In genomic region chrX:123217728-123218127, GRCh38 we compare ENCODE assay signal across 15 cellular contexts. TPM values are rescaled to one million over a fixed set of nuclear protein-coding genes. Genes with fewer than 3 reads are reported as not detected.
DNase-seq lines count a peak whose midpoint lies in the region; ATAC-seq, FAIRE-seq and TF ChIP-seq lines count a peak whose summit lies in the region.
"Had no signal": no experiment of that assay in that cellular context is flagged by ENCODE, and none has a peak within 500 bp of the region (broad histone marks: within the 10 kb centered on the region; RNA-seq: fewer than 3 reads in every experiment).

No MANE protein-coding gene starts in this region.

- no peak for TF ChIP-seq CTCF in Loucy (conservative IDR thresholded peaks at IDR 0.05; ENCODE audit: low read length)
- no peak for TF ChIP-seq CTCF in K562 (IDR thresholded peaks at IDR 0.05 in 2 of 3, conservative IDR thresholded peaks at IDR 0.05 in 1 of 3; ENCODE audit: insufficient read depth in 2 of 3, low read depth in 1 of 3, low read length in 3 of 3)

- H3K27ac ChIP-seq in right cardiac atrium (ENCODE audit: low read length) (peak overlapping the region; percentile 77), K562 (ENCODE audit: extremely low read depth, low read depth, low read length) (peak overlapping the region; percentile 88)
- H3K27ac ChIP-seq: BLaER1 had no signal

- H4K20me1 ChIP-seq in Loucy (ENCODE audit: insufficient read depth, low read length, poor library complexity, severe bottlenecking): no peaks in the 10 kb centered on the region
- H4K20me1 ChIP-seq in K562 (replicated peaks; ENCODE audit: control insufficient read depth, insufficient read depth, low read length): no peaks in the 10 kb centered on the region

- in situ Hi-C loops in K562 (cut with MboI): no loop called here

- H3K4me2 ChIP-seq in Loucy (ENCODE audit: low read depth, low read length, poor library complexity, severe bottlenecking): peak overlapping the region; percentile 27
- peak overlapping the region; percentile 70 for H3K4me2 ChIP-seq in K562 (ENCODE audit: insufficient read depth, low read length)
- H3K4me2 ChIP-seq: BLaER1 had no signal

- no peak for FAIRE-seq in K562 (lab: Jason Lieb, UNC)
- FAIRE-seq: GM12892, H54 had no signal

- H3K4me1 ChIP-seq in right cardiac atrium (ENCODE audit: control insufficient read depth, insufficient read depth, low read length) (peaks cover 6% of the 10 kb centered on the region), Loucy (ENCODE audit: insufficient read depth, low read length, poor library complexity, severe bottlenecking) (no peaks in the 10 kb centered on the region), K562 (replicated peaks in 1 of 2; ENCODE audit: control insufficient read depth in 2 of 2, insufficient read depth in 2 of 2, low read length in 2 of 2) (peaks cover 7 to 36% of the 10 kb centered on the region in 2 experiments)
- H3K4me1 ChIP-seq: BLaER1, Caco-2 had no signal

- H3K27me3 ChIP-seq in right cardiac atrium (ENCODE audit: control insufficient read depth, insufficient read depth) (no peaks in the 10 kb centered on the region), Loucy (ENCODE audit: insufficient read depth, low read length, poor library complexity, severe bottlenecking) (no peaks in the 10 kb centered on the region), K562 (ENCODE audit: control insufficient read depth in 2 of 2, insufficient read depth in 2 of 2, low read length in 2 of 2) (no peaks in the 10 kb centered on the region)

- H3K9me3 ChIP-seq in right cardiac atrium (ENCODE audit: control insufficient read depth, low read length) (no peaks in the 10 kb centered on the region), Loucy (ENCODE audit: insufficient read depth, low read depth, low read length) (no peaks in the 10 kb centered on the region), K562 (replicated peaks; ENCODE audit: control insufficient read depth, insufficient read depth, low read depth, low read length) (no peaks in the 10 kb centered on the region)
- H3K9me3 ChIP-seq: BLaER1, Caco-2 had no signal

- CTCF ChIA-PET in K562 (lab: Yijun Ruan, JAX; ENCODE audit: low intra/inter-chr PET ratio): no interaction called here

- H3K4me3 ChIP-seq in right cardiac atrium (ENCODE audit: low read length) (no peak overlapping the region), Loucy (ENCODE audit: low read length, poor library complexity, severe bottlenecking) (no peak overlapping the region), K562 (no peak overlapping the region)
- H3K4me3 ChIP-seq: BLaER1 had no signal

- no peaks in the 10 kb centered on the region for H3K9me2 ChIP-seq in Loucy (replicated peaks; ENCODE audit: low read depth, low read length)

- POLR2A ChIA-PET in K562 (lab: Yijun Ruan, JAX): interaction anchor here (0.8 to 1.6 kb wide), 4 partner anchors 10 to 22 kb away, joined by 3 to 7 read pairs (median 4); no protein-coding TSS in a partner anchor

- TF ChIP-seq POLR2A in K562 (conservative IDR thresholded peaks at IDR 0.05): no peak

- no peak for TF ChIP-seq RAD21 in K562 (CRISPR knock-in tag; conservative IDR thresholded peaks at IDR 0.05 in 1 of 2, IDR thresholded peaks at IDR 0.05 in 1 of 2)

- H3K9ac ChIP-seq in Loucy (ENCODE audit: low read depth, low read length, poor library complexity, severe bottlenecking): no peak overlapping the region
- H3K9ac ChIP-seq in K562 (ENCODE audit: insufficient read depth in 1 of 2, low read depth in 2 of 2, low read length in 2 of 2): 0 out of 4 replicates have a peak overlapping the region, but pooled peaks of 1 of the 2 experiments have one; percentile 46
- H3K9ac ChIP-seq: BLaER1 had no signal

- peak; percentile 51; the same call in 1 of the 2 replicates for TF ChIP-seq EP300 in K562 (IDR thresholded peaks at IDR 0.05; ENCODE audit: low read length)

- H3K9me1 ChIP-seq in K562 (ENCODE audit: control insufficient read depth, insufficient read depth, low read length): no peaks in the 10 kb centered on the region

- ATAC-seq in right cardiac atrium (no peak), K562 (no peak), HG03342 (IDR thresholded peaks at IDR 0.05; ENCODE audit: unreplicated experiment) (no peak), GM21717 (IDR thresholded peaks at IDR 0.05; ENCODE audit: unreplicated experiment) (no peak)
- ATAC-seq: HCT116 had no signal

- H3K79me2 ChIP-seq in Loucy (ENCODE audit: insufficient read depth, low read length): no peaks in the 10 kb centered on the region
- no peaks in the 10 kb centered on the region for H3K79me2 ChIP-seq in K562 (ENCODE audit: control insufficient read depth, insufficient read depth, low read length)

- intact Hi-C loops in right cardiac atrium (cut with DNase I) (no loop called here), cardiac septum (cut with DNase I) (no loop called here), K562 (cut with micrococcal nuclease) (no loop called here)

- H3K36me3 ChIP-seq in Loucy (ENCODE audit: insufficient read depth, low read length) (no peaks in the 10 kb centered on the region), K562 (ENCODE audit: control insufficient read depth, insufficient read depth, low read length) (no peaks in the 10 kb centered on the region)
- H3K36me3 ChIP-seq: BLaER1 had no signal

- H2AFZ ChIP-seq in Loucy (ENCODE audit: low read length): no peak overlapping the region
- H2AFZ ChIP-seq in K562 (ENCODE audit: low read depth, low read length): peak overlapping the region; percentile 66; the same call in 1 of the 2 replicates

- no peaks in the 10 kb centered on the region for H3F3A ChIP-seq in Loucy (ENCODE audit: low read depth)

- WGBS in right cardiac atrium: 74% methylated on average over 2 of the region's 2 CpGs
- WGBS in K562 (ENCODE audit: insufficient coverage, low coverage, missing lambda C conversion rate): 0% methylated on average over 2 of the region's 2 CpGs

- no TSS peak for BruUV-seq in K562 (replicated peaks; lab: Mats Ljungman, UMichigan)

- DNase-seq in right cardiac atrium (no peak), cardiac septum (ENCODE audit: low spot score) (no peak), K562 (ENCODE audit: extremely low read depth in 1 of 4, low spot score in 3 of 4) (peak in 1 of 4 experiments; percentile 6)
- DNase-seq: AML-193; Caco-2; CD8-positive, alpha-beta memory T cell; DND-41; GDM1 had no signal

TF ChIP-seq in K562, 482 proteins besides CTCF, POLR2A, EP300 and RAD21:
- TF ChIP-seq CBFA2T2 (conservative IDR thresholded peaks at IDR 0.05) (peak; percentile 52), TEAD4 (IDR thresholded peaks at IDR 0.05; ENCODE audit: low read length) (peak; percentile 57; the same call in 1 of the 2 replicates), TEAD4 (CRISPR knock-in tag; IDR thresholded peaks at IDR 0.05; ENCODE audit: borderline replicate concordance) (no peak), TBL1XR1 (IDR thresholded peaks at IDR 0.05; ENCODE audit: low read length in 2 of 2) (0 out of 4 replicates have a peak, but pooled peaks of 1 of the 2 experiments have one; percentile 31), TAL1 (IDR thresholded peaks at IDR 0.05) (peak; percentile 38; the same call in 1 of the 2 replicates), CBFA2T3 (IDR thresholded peaks at IDR 0.05) (peak; percentile 67), NFIC (IDR thresholded peaks at IDR 0.05) (peak; percentile 59), ARID1B (IDR thresholded peaks at IDR 0.05) (peak; percentile 49), SP1 (CRISPR knock-in tag; IDR thresholded peaks at IDR 0.05) (no peak), CHD1 (IDR thresholded peaks at IDR 0.05; ENCODE audit: low read length) (no peak)

RNA-seq across cellular contexts. Expression of gene GRIA3, which starts 33.6 kb away (rescaled TPM):
- total RNA-seq in right cardiac atrium (1 to 10 TPM; 3.1 to 5.4 (median 4.6) TPM), cardiac septum (14.2 TPM), K562 (2014; rRNA removed) (not detected in 2 replicates), K562 (2014; rRNA removed; fragmentation: Illumina TruSeq; extraction: Trizol) (not detected in 2 replicates), K562 (2015; rRNA removed; fragmentation: Illumina TruSeq; extraction: Trizol) (not detected in 2 replicates), K562 (2021) (not detected in 2 replicates)
- polyA plus RNA-seq in right cardiac atrium (1.6 TPM), K562 (2011; rRNA removed) (not detected in 2 replicates), K562 (2014; fragmentation: Illumina TruSeq; extraction: Trizol) (not detected in 2 replicates), K562 (2014; fragmentation: Nextera tagmentation; extraction: Ambion mirVana) (under 1 TPM in 1 of 2 experiments, not detected in 1; 0.10 TPM), K562 (2014; rRNA removed) (not detected in 2 replicates)
- not detected in 2 replicates for total RNA-seq in K562 (2011; cell fraction: chromatin; rRNA removed; ENCODE audit: low replicate concordance)
- total RNA-seq in K562 (2011; cell fraction: nucleolus; rRNA removed): not detected in 2 replicates
- total RNA-seq in K562 (2011; cell fraction: nucleoplasm; rRNA removed): not detected in 2 replicates
- not detected in 2 replicates for polyA plus RNA-seq in K562 (2011; cell fraction: cytosol; rRNA removed)
- polyA plus RNA-seq in K562 (2011; cell fraction: nucleus; rRNA removed): not detected in 2 replicates
- polyA plus RNA-seq in K562 (2012): 0.03 and 0.12 TPM in 2 replicates
- polyA minus RNA-seq in K562 (2011; rRNA and poly(A)+ RNA removed): not detected in 2 replicates
- not detected in 2 replicates for polyA minus RNA-seq in K562 (2011; cell fraction: cytosol; rRNA and poly(A)+ RNA removed)
- not detected in 2 replicates for polyA minus RNA-seq in K562 (2011; cell fraction: nucleus; rRNA and poly(A)+ RNA removed)
- total RNA-seq: Caco-2 had no signal
- polyA plus RNA-seq: CD8-positive, alpha-beta memory T cell had no signal
